8 cellular contexts compared by ENCODE assay signal in the genomic region with DNA sequence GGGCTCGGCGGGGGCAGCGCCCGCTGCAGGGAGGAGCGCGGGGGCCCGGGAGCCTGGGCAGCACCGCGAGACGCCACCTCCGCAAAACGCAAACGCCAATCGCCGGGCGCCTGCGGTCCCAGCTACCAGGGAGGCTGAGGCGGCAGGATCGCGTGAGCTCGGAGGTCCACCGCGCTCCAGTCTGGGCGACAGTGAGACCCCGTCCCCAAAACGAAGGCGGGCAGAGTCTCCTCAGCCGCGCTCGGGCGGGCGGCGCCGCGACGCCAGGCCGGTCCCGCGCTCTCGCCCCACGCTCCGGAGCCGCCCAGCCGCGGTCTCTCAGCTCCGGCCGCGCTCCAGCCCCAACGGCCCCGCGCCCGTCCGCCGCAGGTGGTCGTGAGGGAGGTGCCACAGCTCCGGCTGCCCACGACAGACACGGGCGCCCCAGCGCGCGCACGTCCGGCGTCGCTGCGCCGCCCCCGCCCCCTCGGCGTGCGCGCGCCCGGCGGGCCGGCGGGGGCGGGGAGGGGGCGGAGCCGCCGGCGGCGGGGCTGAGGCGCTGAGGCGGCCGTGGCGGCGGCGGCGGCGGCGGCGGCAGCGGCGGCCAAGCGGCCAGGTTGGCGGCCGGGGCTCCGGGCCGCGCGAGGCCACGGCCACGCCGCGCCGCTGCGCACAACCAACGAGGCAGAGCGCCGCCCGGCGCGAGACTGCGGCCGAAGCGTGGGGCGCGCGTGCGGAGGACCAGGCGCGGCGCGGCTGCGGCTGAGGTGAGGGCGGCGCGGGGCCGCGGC. TPM values are rescaled to one million over a fixed set of nuclear protein-coding genes. Genes with fewer than 3 reads are reported as not detected.
A peak's percentile ranks its signal among the peaks of the same experiment; 100 is the strongest.
DNase-seq lines count a peak whose midpoint lies in the region; ATAC-seq and TF ChIP-seq lines count a peak whose summit lies in the region.

Gene ADARB1, plus strand, starts transcription at position 533 of the 770 bp plus-strand sequence. CDS start 97,077 bp downstream, outside the sequence.

- no peak for TF ChIP-seq CTCF in endothelial cell (IDR thresholded peaks at IDR 0.05; ENCODE audit: unreplicated experiment)

- H3K27ac Mint-ChIP-seq in endothelial cell (ENCODE audit: unreplicated experiment) = peak within 1 kb of the TSS; percentile 88

- peak within 1 kb of the TSS; percentile 71 for H3K4me3 ChIP-seq in mesodermal cell (ENCODE audit: extremely low read depth, insufficient read depth, low read length, poor library complexity, severe bottlenecking)

- peaks cover 11% of the 10 kb centered on the region for H3K27me3 Mint-ChIP-seq in endothelial cell (ENCODE audit: unreplicated experiment)

- peak; percentile 74 for ATAC-seq in HG02759 (IDR thresholded peaks at IDR 0.05; ENCODE audit: unreplicated experiment)
- ATAC-seq in GM19452 (IDR thresholded peaks at IDR 0.05; ENCODE audit: unreplicated experiment) = no peak

- DNase-seq in NCI-H526 treated with DMSO at 0.1 percent for 48 hours (lab: John Stamatoyannopoulos, UW) = peak; percentile 58
- peak; percentile 84 for DNase-seq in activated CD8-positive, alpha-beta memory T cell treated with anti-CD3 and anti-CD28 coated beads, Interleukin-2, amount 50 U/mL, for 48 hours
- peak; percentile 54 for DNase-seq in endothelial cell (ENCODE audit: low spot score)
- DNase-seq in stimulated activated CD8-positive, alpha-beta memory T cell treated with anti-CD3 and anti-CD28 coated beads, Interleukin-7, amount 100 ng/mL, for 1 hour (ENCODE audit: low read depth in 2 of 2) = peak; percentile 32 to 40

- H3K4me3 Mint-ChIP-seq in endothelial cell (ENCODE audit: unreplicated experiment) = peak within 1 kb of the TSS; percentile 98

- no peaks in the 10 kb centered on the region for H3K9me3 Mint-ChIP-seq in endothelial cell (ENCODE audit: unreplicated experiment)

- TF ChIP-seq POLR2A in GM10847 (IDR thresholded peaks at IDR 0.05; ENCODE audit: extremely low read depth, insufficient read length) = peak; percentile 45

- H3K27ac ChIP-seq in mesodermal cell (ENCODE audit: low read depth, low read length, severe bottlenecking) = peak within 1 kb of the TSS; percentile 71

- peaks cover 4% of the 10 kb centered on the region for H3K36me3 Mint-ChIP-seq in endothelial cell (ENCODE audit: low read depth, unreplicated experiment)

- peaks cover 37% of the 10 kb centered on the region for H3K4me1 ChIP-seq in mesodermal cell (ENCODE audit: control insufficient read depth, insufficient read depth, low read length, poor library complexity, severe bottlenecking)

- 0% methylated on average over 68 to 101 of the region's 132 CpGs for WGBS in mesodermal cell (ENCODE audit: insufficient coverage in 2 of 2), 2 experiments

- H3K36me3 ChIP-seq in mesodermal cell (ENCODE audit: control insufficient read depth, insufficient read depth, low read length) = peaks cover 7% of the 10 kb centered on the region

- H3K4me1 Mint-ChIP-seq in endothelial cell (ENCODE audit: unreplicated experiment) = peaks cover 11% of the 10 kb centered on the region

- no peaks in the 10 kb centered on the region for H3K9me3 ChIP-seq in mesodermal cell (ENCODE audit: control insufficient read depth, low read length)

RNA-seq across cellular contexts. Expression of gene ADARB1, which starts in this region (rescaled TPM):
- 14.5 TPM for total RNA-seq in endothelial cell (ENCODE audit: unreplicated experiment)
- 19.3 TPM for polyA plus RNA-seq in mesodermal cell (2013, experiment 1 of 2)
- 22.5 TPM for polyA plus RNA-seq in mesodermal cell (2013, experiment 2 of 2)
